Comparison of ENCODE assay signal across 13 cellular contexts in genomic region chr2:12759248-12759647, GRCh38. TPM values are rescaled to one million over a fixed set of nuclear protein-coding genes. Genes with fewer than 3 reads are reported as not detected.
A peak's percentile ranks its signal among the peaks of the same experiment; 100 is the strongest.
DNase-seq lines count a peak whose midpoint lies in the region; ATAC-seq and TF ChIP-seq lines count a peak whose summit lies in the region.
"Had no signal": no experiment of that assay in that cellular context is flagged by ENCODE, and none has a peak within 500 bp of the region (broad histone marks: within the 10 kb centered on the region; RNA-seq: fewer than 3 reads in every experiment).

No MANE protein-coding gene starts in this region.

- no peak overlapping the region; the same call in 1 of the 2 replicates for H2AFZ ChIP-seq in SK-N-SH (ENCODE audit: low read depth)

- TF ChIP-seq RAD21 in SK-N-SH (IDR thresholded peaks at IDR 0.05; ENCODE audit: low read length): no peak

- H3K27ac ChIP-seq in SK-N-SH (ENCODE audit: low read depth in 2 of 2, low read length in 1 of 2) (peak overlapping the region in 1 of 2 experiments; percentile 57; a peak in 2 of 4 replicates), left ventricle myocardium inferior (replicated peaks) (peak overlapping the region; percentile 36), transverse colon (peak overlapping the region; percentile 2 to 32 (median 21))
- H3K27ac ChIP-seq: 22Rv1 had no signal

- peaks cover 8 to 24% of the 10 kb centered on the region in 2 experiments; a peak in 3 of 4 replicates for H3K4me1 ChIP-seq in SK-N-SH (ENCODE audit: control insufficient read depth in 1 of 2, insufficient read depth in 2 of 2, low read depth in 1 of 2, low read length in 1 of 2)
- H3K4me1 ChIP-seq in left ventricle myocardium inferior: peaks cover 42% of the 10 kb centered on the region
- peaks cover 0 to 10% (median 0%) of the 10 kb centered on the region in 4 donors for H3K4me1 ChIP-seq in transverse colon

- ATAC-seq in SK-N-SH treated with all-trans-retinoic acid at 6 μM for 48 hours (peak; percentile 66), HG03571 (IDR thresholded peaks at IDR 0.05; ENCODE audit: unreplicated experiment) (no peak)

- H4K20me1 ChIP-seq in SK-N-SH (ENCODE audit: insufficient read depth): no peaks in the 10 kb centered on the region

- in situ Hi-C loops in transverse colon (cut with MboI; ENCODE audit: low pct_ligation_motif_present in 1 of 4, low pct_unique_long_range_greater_than_20kb in 1 of 4, low sequenced_read_pairs in 3 of 4): no loop called here

- H3K4me3 ChIP-seq in SK-N-SH (ENCODE audit: low read depth in 2 of 2, low read length in 1 of 2): no peak overlapping the region
- no peak overlapping the region for H3K4me3 ChIP-seq in left ventricle myocardium inferior
- H3K4me3 ChIP-seq in transverse colon: no peak overlapping the region
- H3K4me3 ChIP-seq: tibial nerve had no signal

- TF ChIP-seq POLR2A in transverse colon (IDR thresholded peaks at IDR 0.05): no peak

- H3K79me2 ChIP-seq in SK-N-SH (ENCODE audit: insufficient read depth): no peaks in the 10 kb centered on the region

- H3K36me3 ChIP-seq in SK-N-SH (replicated peaks in 1 of 2; ENCODE audit: control insufficient read depth in 1 of 2, insufficient read depth in 2 of 2, low read length in 1 of 2): no peaks in the 10 kb centered on the region
- no peaks in the 10 kb centered on the region for H3K36me3 ChIP-seq in left ventricle myocardium inferior
- no peaks in the 10 kb centered on the region for H3K36me3 ChIP-seq in transverse colon
- H3K36me3 ChIP-seq: tibial nerve had no signal

- intact Hi-C loops in left ventricle myocardium inferior (cut with micrococcal nuclease): no loop called here
- intact Hi-C loops in transverse colon (cut with DNase I; ENCODE audit: low total_unique reads): no loop called here

- WGBS in SK-N-SH (ENCODE audit: low lambda C conversion rate): 59% methylated on average over 4 of the region's 4 CpGs
- 61 to 81% methylated on average over 4 of the region's 4 CpGs for WGBS in transverse colon (ENCODE audit: low coverage in 1 of 2), 2 donors

- H3K9me2 ChIP-seq in SK-N-SH: no peaks in the 10 kb centered on the region

- H3K9me3 ChIP-seq in SK-N-SH: no peaks in the 10 kb centered on the region
- H3K9me3 ChIP-seq in left ventricle myocardium inferior (replicated peaks): no peaks in the 10 kb centered on the region
- no peaks in the 10 kb centered on the region for H3K9me3 ChIP-seq in transverse colon

- no peaks in the 10 kb centered on the region for H3F3A ChIP-seq in SK-N-SH (replicated peaks; ENCODE audit: insufficient read depth)

- H3K4me2 ChIP-seq in SK-N-SH: no peak overlapping the region

- POLR2A ChIA-PET in SK-N-SH (lab: Yijun Ruan, JAX): no interaction called here

- TF ChIP-seq EP300 in SK-N-SH (IDR thresholded peaks at IDR 0.05; ENCODE audit: borderline replicate concordance in 1 of 2, low read depth in 1 of 2, low read length in 1 of 2) (no peak), transverse colon (IDR thresholded peaks at IDR 0.05; ENCODE audit: low read depth) (no peak)

- H3K27me3 ChIP-seq in SK-N-SH (ENCODE audit: insufficient read depth) (no peaks in the 10 kb centered on the region), left ventricle myocardium inferior (ENCODE audit: low read depth) (no peaks in the 10 kb centered on the region), transverse colon (no peaks in the 10 kb centered on the region)
- H3K27me3 ChIP-seq: tibial nerve had no signal

- DNase-seq in SK-N-SH: no peak
- DNase-seq in astrocyte of the hippocampus (ENCODE audit: low read depth, low spot score): peak; percentile 74
- no peak for DNase-seq in left ventricle myocardium inferior
- DNase-seq in transverse colon: no peak
- no peak for DNase-seq in DMS153 treated with DMSO at 0.1 percent for 48 hours (lab: John Stamatoyannopoulos, UW; ENCODE audit: unreplicated experiment)
- DNase-seq in activated CD4-positive, CD25-positive, alpha-beta regulatory T cell (lab: John Stamatoyannopoulos, UW): no peak
- DNase-seq: activated CD4-positive, alpha-beta T cell treated with anti-CD3 and anti-CD28 coated beads, Interleukin-2, amount 50 U/mL, for 48 hours; left cardiac atrium; MV-4-11 had no signal

- no peak overlapping the region for H3K9ac ChIP-seq in SK-N-SH

- CTCF ChIA-PET in SK-N-SH (lab: Yijun Ruan, JAX): interaction anchor here (1.3 to 1.7 kb wide), 2 partner anchors 43 to 248 kb away, joined by 5 to 6 read pairs; partner anchors contain the start of gene TRIB2

- TF ChIP-seq CTCF in SK-N-SH (IDR thresholded peaks at IDR 0.05) (no peak), left ventricle myocardium inferior (IDR thresholded peaks at IDR 0.05; ENCODE audit: borderline replicate concordance) (no peak), transverse colon (IDR thresholded peaks at IDR 0.05) (no peak)

TF ChIP-seq in SK-N-SH treated with all-trans-retinoic acid at 6 μM for 48 hours, 23 proteins besides CTCF, POLR2A, EP300 and RAD21 (continues in another document):
- TF ChIP-seq ZNF8 (CRISPR knock-in tag; IDR thresholded peaks at IDR 0.05) (no peak), GLIS3 (CRISPR knock-in tag; IDR thresholded peaks at IDR 0.05) (no peak), OSR1 (CRISPR knock-in tag; IDR thresholded peaks at IDR 0.05) (no peak), RARB (CRISPR knock-in tag; IDR thresholded peaks at IDR 0.05) (no peak), TOX (CRISPR knock-in tag; IDR thresholded peaks at IDR 0.05; ENCODE audit: borderline replicate concordance) (no peak), ISL1 (CRISPR knock-in tag; IDR thresholded peaks at IDR 0.05) (no peak), POU6F1 (CRISPR knock-in tag; IDR thresholded peaks at IDR 0.05; ENCODE audit: borderline replicate concordance, low read depth) (no peak)

TF ChIP-seq in SK-N-SH, 30 proteins besides CTCF, POLR2A, EP300 and RAD21:
- no peak for TF ChIP-seq CHD2 (IDR thresholded peaks at IDR 0.05; ENCODE audit: low read length, partially characterized antibody)
- no peak for TF ChIP-seq NFIC (IDR thresholded peaks at IDR 0.05; ENCODE audit: borderline replicate concordance)
- TF ChIP-seq USF1 (IDR thresholded peaks at IDR 0.05; ENCODE audit: borderline replicate concordance, low read depth): no peak
- TF ChIP-seq SIN3A (IDR thresholded peaks at IDR 0.05; ENCODE audit: borderline replicate concordance, low read depth, low read length): no peak
- TF ChIP-seq FOSL2 (IDR thresholded peaks at IDR 0.05; ENCODE audit: borderline replicate concordance, low read depth): no peak
- no peak for TF ChIP-seq USF2 (IDR thresholded peaks at IDR 0.05; ENCODE audit: borderline replicate concordance, low read depth, low read length)

RNA-seq across cellular contexts. Expression of gene TRIB2, which starts 42.5 kb away (rescaled TPM):
- 21.0 and 27.5 TPM in 2 replicates for polyA plus RNA-seq in SK-N-SH (2012; rRNA removed)
- polyA plus RNA-seq in SK-N-SH (2012; cell fraction: cytosol; rRNA removed): 23.5 and 23.8 TPM in 2 replicates
- 56.4 and 71.7 TPM in 2 replicates for polyA plus RNA-seq in SK-N-SH (2012; cell fraction: nucleus; rRNA removed)
- total RNA-seq in left ventricle myocardium inferior (31.1 TPM), transverse colon (100 to 1,000 TPM in 1 of 4 donors, 10 to 100 TPM in 3; 14.2 to 109 (median 36.1) TPM)
